In the genomic region with DNA sequence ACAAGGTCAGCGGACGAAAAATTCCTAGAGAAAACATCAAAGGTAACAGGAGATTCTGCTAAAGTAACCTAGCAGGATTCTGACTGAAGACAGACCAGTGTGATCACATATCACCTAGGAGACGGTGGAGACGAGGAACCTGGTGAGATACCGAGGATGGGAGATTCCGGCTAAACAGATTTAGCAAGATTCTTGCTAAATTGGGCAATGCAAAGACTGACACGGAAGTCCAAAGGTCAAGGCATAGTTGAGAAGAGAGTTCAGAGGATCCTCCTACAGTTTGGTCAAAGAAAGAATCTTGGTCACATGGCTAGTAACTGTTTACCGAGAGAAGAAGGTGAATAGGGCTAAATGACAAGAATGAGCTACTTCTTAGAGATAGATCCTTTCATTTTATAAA, we compare ENCODE assay signal across 1 cellular context.
A peak's percentile ranks its signal among the peaks of the same experiment; 100 is the strongest.
TF ChIP-seq lines count a peak whose summit lies in the region.

No MANE protein-coding gene starts in this region.

TF ChIP-seq in HepG2, 621 proteins besides CTCF, POLR2A, EP300 and RAD21 (continued from another document and continues in another):
- no peak for TF ChIP-seq HOXA9 (CRISPR knock-in tag; IDR thresholded peaks at IDR 0.05; ENCODE audit: borderline replicate concordance)
- TF ChIP-seq, protein P1, sequence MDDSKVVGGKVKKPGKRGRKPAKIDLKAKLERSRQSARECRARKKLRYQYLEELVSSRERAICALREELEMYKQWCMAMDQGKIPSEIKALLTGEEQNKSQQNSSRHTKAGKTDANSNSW (CRISPR knock-in tag; IDR thresholded peaks at IDR 0.05; ENCODE audit: borderline replicate concordance), result no peak
- peak; percentile 38; the same call in 1 of the 2 replicates for TF ChIP-seq FOSL2 (CRISPR knock-in tag; IDR thresholded peaks at IDR 0.05)
- TF ChIP-seq ZNF205 (CRISPR knock-in tag; IDR thresholded peaks at IDR 0.05), result no peak
- no peak for TF ChIP-seq ZNF781 (CRISPR knock-in tag; IDR thresholded peaks at IDR 0.05; ENCODE audit: borderline replicate concordance, not compliant biosample characterization)
- TF ChIP-seq HNF4A (CRISPR knock-in tag; IDR thresholded peaks at IDR 0.05), result peak; percentile 96
- TF ChIP-seq REXO4 (CRISPR knock-in tag; IDR thresholded peaks at IDR 0.05; ENCODE audit: borderline replicate concordance), result no peak
- TF ChIP-seq, protein P2, sequence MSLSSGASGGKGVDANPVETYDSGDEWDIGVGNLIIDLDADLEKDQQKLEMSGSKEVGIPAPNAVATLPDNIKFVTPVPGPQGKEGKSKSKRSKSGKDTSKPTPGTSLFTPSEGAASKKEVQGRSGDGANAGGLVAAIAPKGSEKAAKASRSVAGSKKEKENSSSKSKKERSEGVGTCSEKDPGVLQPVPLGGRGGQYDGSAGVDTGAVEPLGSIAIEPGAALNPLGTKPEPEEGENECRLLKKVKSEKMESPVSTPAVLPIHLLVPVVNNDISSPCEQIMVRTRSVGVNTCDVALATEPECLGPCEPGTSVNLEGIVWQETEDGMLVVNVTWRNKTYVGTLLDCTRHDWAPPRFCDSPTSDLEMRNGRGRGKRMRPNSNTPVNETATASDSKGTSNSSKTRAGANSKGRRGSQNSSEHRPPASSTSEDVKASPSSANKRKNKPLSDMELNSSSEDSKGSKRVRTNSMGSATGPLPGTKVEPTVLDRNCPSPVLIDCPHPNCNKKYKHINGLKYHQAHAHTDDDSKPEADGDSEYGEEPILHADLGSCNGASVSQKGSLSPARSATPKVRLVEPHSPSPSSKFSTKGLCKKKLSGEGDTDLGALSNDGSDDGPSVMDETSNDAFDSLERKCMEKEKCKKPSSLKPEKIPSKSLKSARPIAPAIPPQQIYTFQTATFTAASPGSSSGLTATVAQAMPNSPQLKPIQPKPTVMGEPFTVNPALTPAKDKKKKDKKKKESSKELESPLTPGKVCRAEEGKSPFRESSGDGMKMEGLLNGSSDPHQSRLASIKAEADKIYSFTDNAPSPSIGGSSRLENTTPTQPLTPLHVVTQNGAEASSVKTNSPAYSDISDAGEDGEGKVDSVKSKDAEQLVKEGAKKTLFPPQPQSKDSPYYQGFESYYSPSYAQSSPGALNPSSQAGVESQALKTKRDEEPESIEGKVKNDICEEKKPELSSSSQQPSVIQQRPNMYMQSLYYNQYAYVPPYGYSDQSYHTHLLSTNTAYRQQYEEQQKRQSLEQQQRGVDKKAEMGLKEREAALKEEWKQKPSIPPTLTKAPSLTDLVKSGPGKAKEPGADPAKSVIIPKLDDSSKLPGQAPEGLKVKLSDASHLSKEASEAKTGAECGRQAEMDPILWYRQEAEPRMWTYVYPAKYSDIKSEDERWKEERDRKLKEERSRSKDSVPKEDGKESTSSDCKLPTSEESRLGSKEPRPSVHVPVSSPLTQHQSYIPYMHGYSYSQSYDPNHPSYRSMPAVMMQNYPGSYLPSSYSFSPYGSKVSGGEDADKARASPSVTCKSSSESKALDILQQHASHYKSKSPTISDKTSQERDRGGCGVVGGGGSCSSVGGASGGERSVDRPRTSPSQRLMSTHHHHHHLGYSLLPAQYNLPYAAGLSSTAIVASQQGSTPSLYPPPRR (CRISPR knock-in tag; IDR thresholded peaks at IDR 0.05; ENCODE audit: borderline replicate concordance), result no peak
- peak; percentile 98 for TF ChIP-seq CEBPB (IDR thresholded peaks at IDR 0.05; ENCODE audit: borderline replicate concordance, low read depth, low read length)
- TF ChIP-seq ZNF510 (CRISPR knock-in tag; IDR thresholded peaks at IDR 0.05; ENCODE audit: low read depth), result no peak
- no peak for TF ChIP-seq PTBP1 (IDR thresholded peaks at IDR 0.05; ENCODE audit: low read depth, low read length, poor library complexity, severe bottlenecking)
- TF ChIP-seq, protein P3, sequence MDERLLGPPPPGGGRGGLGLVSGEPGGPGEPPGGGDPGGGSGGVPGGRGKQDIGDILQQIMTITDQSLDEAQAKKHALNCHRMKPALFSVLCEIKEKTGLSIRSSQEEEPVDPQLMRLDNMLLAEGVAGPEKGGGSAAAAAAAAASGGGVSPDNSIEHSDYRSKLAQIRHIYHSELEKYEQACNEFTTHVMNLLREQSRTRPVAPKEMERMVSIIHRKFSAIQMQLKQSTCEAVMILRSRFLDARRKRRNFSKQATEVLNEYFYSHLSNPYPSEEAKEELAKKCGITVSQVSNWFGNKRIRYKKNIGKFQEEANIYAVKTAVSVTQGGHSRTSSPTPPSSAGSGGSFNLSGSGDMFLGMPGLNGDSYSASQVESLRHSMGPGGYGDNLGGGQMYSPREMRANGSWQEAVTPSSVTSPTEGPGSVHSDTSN (CRISPR knock-in tag; IDR thresholded peaks at IDR 0.05), result no peak
- no peak for TF ChIP-seq AGO1 (IDR thresholded peaks at IDR 0.05; ENCODE audit: low read depth, low read length, poor library complexity, severe bottlenecking)
- TF ChIP-seq, protein P4, sequence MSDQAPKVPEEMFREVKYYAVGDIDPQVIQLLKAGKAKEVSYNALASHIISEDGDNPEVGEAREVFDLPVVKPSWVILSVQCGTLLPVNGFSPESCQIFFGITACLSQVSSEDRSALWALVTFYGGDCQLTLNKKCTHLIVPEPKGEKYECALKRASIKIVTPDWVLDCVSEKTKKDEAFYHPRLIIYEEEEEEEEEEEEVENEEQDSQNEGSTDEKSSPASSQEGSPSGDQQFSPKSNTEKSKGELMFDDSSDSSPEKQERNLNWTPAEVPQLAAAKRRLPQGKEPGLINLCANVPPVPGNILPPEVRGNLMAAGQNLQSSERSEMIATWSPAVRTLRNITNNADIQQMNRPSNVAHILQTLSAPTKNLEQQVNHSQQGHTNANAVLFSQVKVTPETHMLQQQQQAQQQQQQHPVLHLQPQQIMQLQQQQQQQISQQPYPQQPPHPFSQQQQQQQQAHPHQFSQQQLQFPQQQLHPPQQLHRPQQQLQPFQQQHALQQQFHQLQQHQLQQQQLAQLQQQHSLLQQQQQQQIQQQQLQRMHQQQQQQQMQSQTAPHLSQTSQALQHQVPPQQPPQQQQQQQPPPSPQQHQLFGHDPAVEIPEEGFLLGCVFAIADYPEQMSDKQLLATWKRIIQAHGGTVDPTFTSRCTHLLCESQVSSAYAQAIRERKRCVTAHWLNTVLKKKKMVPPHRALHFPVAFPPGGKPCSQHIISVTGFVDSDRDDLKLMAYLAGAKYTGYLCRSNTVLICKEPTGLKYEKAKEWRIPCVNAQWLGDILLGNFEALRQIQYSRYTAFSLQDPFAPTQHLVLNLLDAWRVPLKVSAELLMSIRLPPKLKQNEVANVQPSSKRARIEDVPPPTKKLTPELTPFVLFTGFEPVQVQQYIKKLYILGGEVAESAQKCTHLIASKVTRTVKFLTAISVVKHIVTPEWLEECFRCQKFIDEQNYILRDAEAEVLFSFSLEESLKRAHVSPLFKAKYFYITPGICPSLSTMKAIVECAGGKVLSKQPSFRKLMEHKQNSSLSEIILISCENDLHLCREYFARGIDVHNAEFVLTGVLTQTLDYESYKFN (CRISPR knock-in tag; conservative IDR thresholded peaks at IDR 0.05), result peak; percentile 57
- no peak for TF ChIP-seq ZNF773 (CRISPR knock-in tag; IDR thresholded peaks at IDR 0.05; ENCODE audit: borderline replicate concordance)
- TF ChIP-seq IKZF4 (CRISPR knock-in tag; IDR thresholded peaks at IDR 0.05; ENCODE audit: borderline replicate concordance, low read depth, not compliant biosample characterization), result no peak
- TF ChIP-seq ZNF274 (CRISPR knock-in tag; IDR thresholded peaks at IDR 0.05), result no peak
- no peak for TF ChIP-seq ZNF292 (CRISPR knock-in tag; IDR thresholded peaks at IDR 0.05; ENCODE audit: borderline replicate concordance, low read depth)
- TF ChIP-seq U2AF1 (optimal IDR thresholded peaks at IDR 0.05; ENCODE audit: low read depth, low read length), result no peak
- TF ChIP-seq, protein P5, sequence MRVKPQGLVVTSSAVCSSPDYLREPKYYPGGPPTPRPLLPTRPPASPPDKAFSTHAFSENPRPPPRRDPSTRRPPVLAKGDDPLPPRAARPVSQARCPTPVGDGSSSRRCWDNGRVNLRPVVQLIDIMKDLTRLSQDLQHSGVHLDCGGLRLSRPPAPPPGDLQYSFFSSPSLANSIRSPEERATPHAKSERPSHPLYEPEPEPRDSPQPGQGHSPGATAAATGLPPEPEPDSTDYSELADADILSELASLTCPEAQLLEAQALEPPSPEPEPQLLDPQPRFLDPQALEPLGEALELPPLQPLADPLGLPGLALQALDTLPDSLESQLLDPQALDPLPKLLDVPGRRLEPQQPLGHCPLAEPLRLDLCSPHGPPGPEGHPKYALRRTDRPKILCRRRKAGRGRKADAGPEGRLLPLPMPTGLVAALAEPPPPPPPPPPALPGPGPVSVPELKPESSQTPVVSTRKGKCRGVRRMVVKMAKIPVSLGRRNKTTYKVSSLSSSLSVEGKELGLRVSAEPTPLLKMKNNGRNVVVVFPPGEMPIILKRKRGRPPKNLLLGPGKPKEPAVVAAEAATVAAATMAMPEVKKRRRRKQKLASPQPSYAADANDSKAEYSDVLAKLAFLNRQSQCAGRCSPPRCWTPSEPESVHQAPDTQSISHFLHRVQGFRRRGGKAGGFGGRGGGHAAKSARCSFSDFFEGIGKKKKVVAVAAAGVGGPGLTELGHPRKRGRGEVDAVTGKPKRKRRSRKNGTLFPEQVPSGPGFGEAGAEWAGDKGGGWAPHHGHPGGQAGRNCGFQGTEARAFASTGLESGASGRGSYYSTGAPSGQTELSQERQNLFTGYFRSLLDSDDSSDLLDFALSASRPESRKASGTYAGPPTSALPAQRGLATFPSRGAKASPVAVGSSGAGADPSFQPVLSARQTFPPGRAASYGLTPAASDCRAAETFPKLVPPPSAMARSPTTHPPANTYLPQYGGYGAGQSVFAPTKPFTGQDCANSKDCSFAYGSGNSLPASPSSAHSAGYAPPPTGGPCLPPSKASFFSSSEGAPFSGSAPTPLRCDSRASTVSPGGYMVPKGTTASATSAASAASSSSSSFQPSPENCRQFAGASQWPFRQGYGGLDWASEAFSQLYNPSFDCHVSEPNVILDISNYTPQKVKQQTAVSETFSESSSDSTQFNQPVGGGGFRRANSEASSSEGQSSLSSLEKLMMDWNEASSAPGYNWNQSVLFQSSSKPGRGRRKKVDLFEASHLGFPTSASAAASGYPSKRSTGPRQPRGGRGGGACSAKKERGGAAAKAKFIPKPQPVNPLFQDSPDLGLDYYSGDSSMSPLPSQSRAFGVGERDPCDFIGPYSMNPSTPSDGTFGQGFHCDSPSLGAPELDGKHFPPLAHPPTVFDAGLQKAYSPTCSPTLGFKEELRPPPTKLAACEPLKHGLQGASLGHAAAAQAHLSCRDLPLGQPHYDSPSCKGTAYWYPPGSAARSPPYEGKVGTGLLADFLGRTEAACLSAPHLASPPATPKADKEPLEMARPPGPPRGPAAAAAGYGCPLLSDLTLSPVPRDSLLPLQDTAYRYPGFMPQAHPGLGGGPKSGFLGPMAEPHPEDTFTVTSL (CRISPR knock-in tag; IDR thresholded peaks at IDR 0.05; ENCODE audit: borderline replicate concordance), result 0 out of 2 replicates have a peak, but pooled peaks have one; percentile 49
- TF ChIP-seq YY1 (IDR thresholded peaks at IDR 0.05; ENCODE audit: insufficient read depth, insufficient replicate concordance, low read depth, low read length), result no peak
- TF ChIP-seq, protein P6, sequence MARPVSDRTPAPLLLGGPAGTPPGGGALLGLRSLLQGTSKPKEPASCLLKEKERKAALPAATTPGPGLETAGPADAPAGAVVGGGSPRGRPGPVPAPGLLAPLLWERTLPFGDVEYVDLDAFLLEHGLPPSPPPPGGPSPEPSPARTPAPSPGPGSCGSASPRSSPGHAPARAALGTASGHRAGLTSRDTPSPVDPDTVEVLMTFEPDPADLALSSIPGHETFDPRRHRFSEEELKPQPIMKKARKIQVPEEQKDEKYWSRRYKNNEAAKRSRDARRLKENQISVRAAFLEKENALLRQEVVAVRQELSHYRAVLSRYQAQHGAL (CRISPR knock-in tag; IDR thresholded peaks at IDR 0.05; ENCODE audit: not compliant biosample characterization), result no peak
- TF ChIP-seq NFATC3 (CRISPR knock-in tag; IDR thresholded peaks at IDR 0.05), result no peak
- no peak for TF ChIP-seq ZNF558 (CRISPR knock-in tag; IDR thresholded peaks at IDR 0.05; ENCODE audit: borderline replicate concordance)
- TF ChIP-seq MED8 (CRISPR knock-in tag; IDR thresholded peaks at IDR 0.05; ENCODE audit: insufficient replicate concordance), result no peak
- TF ChIP-seq NR2F1 (CRISPR knock-in tag; IDR thresholded peaks at IDR 0.05), result peak; percentile 52 to 57; a peak in 2 of 4 replicates
- TF ChIP-seq, protein P7, sequence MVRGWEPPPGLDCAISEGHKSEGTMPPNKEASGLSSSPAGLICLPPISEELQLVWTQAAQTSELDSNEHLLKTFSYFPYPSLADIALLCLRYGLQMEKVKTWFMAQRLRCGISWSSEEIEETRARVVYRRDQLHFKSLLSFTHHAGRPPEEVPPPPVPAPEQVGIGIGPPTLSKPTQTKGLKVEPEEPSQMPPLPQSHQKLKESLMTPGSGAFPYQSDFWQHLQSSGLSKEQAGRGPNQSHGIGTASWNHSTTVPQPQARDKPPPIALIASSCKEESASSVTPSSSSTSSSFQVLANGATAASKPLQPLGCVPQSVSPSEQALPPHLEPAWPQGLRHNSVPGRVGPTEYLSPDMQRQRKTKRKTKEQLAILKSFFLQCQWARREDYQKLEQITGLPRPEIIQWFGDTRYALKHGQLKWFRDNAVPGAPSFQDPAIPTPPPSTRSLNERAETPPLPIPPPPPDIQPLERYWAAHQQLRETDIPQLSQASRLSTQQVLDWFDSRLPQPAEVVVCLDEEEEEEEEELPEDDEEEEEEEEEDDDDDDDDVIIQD (CRISPR knock-in tag; IDR thresholded peaks at IDR 0.05; ENCODE audit: low read depth), result peak; percentile 53; the same call in 1 of the 2 replicates
- TF ChIP-seq SRSF4 (IDR thresholded peaks at IDR 0.05; ENCODE audit: low read depth, low read length, poor library complexity, severe bottlenecking), result no peak
- TF ChIP-seq MTF2 (CRISPR knock-in tag; IDR thresholded peaks at IDR 0.05; ENCODE audit: borderline replicate concordance), result no peak
- no peak for TF ChIP-seq ZBTB7B (CRISPR knock-in tag; IDR thresholded peaks at IDR 0.05)
- TF ChIP-seq MED1 (CRISPR knock-in tag; IDR thresholded peaks at IDR 0.05), result peak; percentile 54; the same call in 1 of the 2 replicates
- no peak for TF ChIP-seq ZKSCAN5 (CRISPR knock-in tag; IDR thresholded peaks at IDR 0.05)
- no peak for TF ChIP-seq REPIN1 (CRISPR knock-in tag; IDR thresholded peaks at IDR 0.05; ENCODE audit: borderline replicate concordance, low read depth)
- TF ChIP-seq, protein P8, sequence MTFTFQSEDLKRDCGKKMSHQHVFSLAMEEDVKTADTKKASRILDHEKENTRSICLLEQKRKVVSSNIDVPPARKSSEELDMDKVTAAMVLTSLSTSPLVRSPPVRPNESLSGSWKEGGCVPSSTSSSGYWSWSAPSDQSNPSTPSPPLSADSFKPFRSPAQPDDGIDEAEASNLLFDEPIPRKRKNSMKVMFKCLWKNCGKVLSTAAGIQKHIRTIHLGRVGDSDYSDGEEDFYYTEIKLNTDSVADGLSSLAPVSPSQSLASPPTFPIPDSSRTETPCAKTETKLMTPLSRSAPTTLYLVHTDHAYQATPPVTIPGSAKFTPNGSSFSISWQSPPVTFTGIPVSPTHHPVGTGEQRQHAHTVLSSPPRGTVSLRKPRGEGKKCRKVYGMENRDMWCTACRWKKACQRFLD (CRISPR knock-in tag; IDR thresholded peaks at IDR 0.05; ENCODE audit: borderline replicate concordance), result no peak
- TF ChIP-seq FOXP1 (IDR thresholded peaks at IDR 0.05), result no peak
- TF ChIP-seq FOXP1 (CRISPR knock-in tag; IDR thresholded peaks at IDR 0.05), result peak; percentile 41; the same call in 1 of the 2 replicates
- no peak for TF ChIP-seq MYC (CRISPR knock-in tag; IDR thresholded peaks at IDR 0.05; ENCODE audit: borderline replicate concordance)
- TF ChIP-seq ZNF605 (CRISPR knock-in tag; IDR thresholded peaks at IDR 0.05), result peak; percentile 34; the same call in 1 of the 2 replicates
- TF ChIP-seq, protein P9, sequence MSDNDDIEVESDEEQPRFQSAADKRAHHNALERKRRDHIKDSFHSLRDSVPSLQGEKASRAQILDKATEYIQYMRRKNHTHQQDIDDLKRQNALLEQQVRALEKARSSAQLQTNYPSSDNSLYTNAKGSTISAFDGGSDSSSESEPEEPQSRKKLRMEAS (IDR thresholded peaks at IDR 0.05), result no peak
- TF ChIP-seq ZNF34 (CRISPR knock-in tag; IDR thresholded peaks at IDR 0.05; ENCODE audit: borderline replicate concordance), result no peak
- no peak for TF ChIP-seq TSC22D2 (CRISPR knock-in tag; IDR thresholded peaks at IDR 0.05; ENCODE audit: borderline replicate concordance)
- TF ChIP-seq ZNF253 (CRISPR knock-in tag; IDR thresholded peaks at IDR 0.05; ENCODE audit: borderline replicate concordance), result no peak
